In the genomic region with DNA sequence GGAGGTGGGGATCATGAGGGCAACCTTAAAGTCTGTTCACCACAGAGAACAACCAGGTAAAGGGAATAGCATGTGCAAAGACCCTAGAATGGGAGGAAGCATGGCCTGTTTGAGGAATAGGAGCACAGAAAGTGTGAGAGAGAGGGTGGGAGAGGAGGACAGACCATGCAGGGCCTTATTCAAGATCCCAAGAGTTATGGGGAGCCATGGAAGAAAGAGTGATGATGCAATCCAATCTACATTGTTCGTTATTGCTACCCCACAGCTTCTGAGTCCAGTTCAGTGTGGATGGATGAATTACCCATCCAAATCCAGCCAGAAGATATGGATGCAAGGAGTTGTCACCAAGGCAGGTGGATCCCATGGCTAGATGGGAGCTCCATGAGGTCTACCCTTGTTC, we compare ENCODE assay signal across 10 cellular contexts. TPM values are rescaled to one million over a fixed set of nuclear protein-coding genes. Genes with fewer than 3 reads are reported as not detected.
"Had no signal": no experiment of that assay in that cellular context is flagged by ENCODE, and none has a peak within 500 bp of the region (broad histone marks: within the 10 kb centered on the region; RNA-seq: fewer than 3 reads in every experiment).

No MANE protein-coding gene starts in this region.

- H2AFZ ChIP-seq: GM23248 had no signal

- DNase-seq: GM23248, GOT3, H9, HCEC 1CT, HFFc6, KBM-7 had no signal

- H3K27ac ChIP-seq: GM23248, KMS-11 had no signal

- H3K4me3 ChIP-seq: GM23248 had no signal

- FAIRE-seq: H54, HTR-8/SVneo had no signal

- H3K9ac ChIP-seq: GM23248, KMS-11 had no signal

- H3K4me2 ChIP-seq: KMS-11 had no signal

RNA-seq across cellular contexts. Expression of a gene that starts 45.3 kb away (rescaled TPM):
- total RNA-seq: GM23248, HFFc6, HT-29 had no signal
- polyA plus RNA-seq: GM23248 had no signal
